In the genomic region with DNA sequence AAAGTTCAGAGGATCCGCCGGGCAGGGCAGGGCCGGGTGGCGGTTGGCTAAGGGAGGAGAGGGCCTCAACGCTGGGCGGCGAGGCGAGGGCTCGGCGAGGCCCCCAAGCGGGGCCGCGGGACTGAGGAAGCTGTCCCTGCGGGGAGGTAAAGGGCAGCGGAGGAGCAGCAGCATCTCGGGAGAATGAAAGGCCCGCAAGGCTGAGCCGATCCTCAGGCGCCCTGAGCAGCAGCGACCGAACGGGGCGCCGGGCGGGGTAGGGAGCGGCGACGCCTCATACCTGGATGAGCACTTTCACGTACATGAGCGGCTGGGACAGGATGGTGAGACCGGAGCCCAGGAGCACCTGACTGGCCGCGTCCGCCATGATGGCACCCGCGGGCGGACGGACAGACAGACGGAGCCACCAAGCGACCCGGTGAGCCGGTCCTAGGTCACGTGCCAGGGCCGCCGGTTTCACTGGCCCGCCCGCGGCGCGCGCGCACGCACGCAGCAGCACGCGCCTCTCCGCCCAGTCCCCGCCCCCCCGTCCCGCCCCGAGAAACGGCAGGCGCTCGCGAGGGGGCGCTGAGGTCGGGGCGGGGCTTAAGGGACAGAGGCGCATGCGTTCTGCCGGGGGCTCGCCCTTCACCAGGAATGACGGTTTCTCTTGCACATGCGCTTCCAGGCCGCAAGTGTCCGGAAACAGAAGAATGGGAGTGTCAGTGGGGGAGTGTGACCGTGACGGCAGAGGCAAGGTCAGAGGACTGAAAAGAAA, we compare ENCODE assay signal across 8 cellular contexts. TPM values are rescaled to one million over a fixed set of nuclear protein-coding genes. Genes with fewer than 3 reads are reported as not detected.
DNase-seq lines count a peak whose midpoint lies in the region; ATAC-seq and TF ChIP-seq lines count a peak whose summit lies in the region.

A gene (minus strand): TSS at position 461 of the 757 bp plus-strand sequence. CDS start 94 bp downstream, at position 367.

- intact Hi-C loops in activated T-helper 2 cell treated with anti-CD3 and anti-CD28 coated beads, Interferon-gamma antibody, Interleukin-2, Interleukin-4, amounts not matched to agents 10 μg/mL and 5 μg/mL and 100 μg/mL, durations not matched to agents 14 hours and 24 hours and 36 hours (cut with micrococcal nuclease), result loop anchor here (1.0 to 2.0 kb wide), 5 partner anchors 63 to 207 kb away; a partner anchor contains a TSS

- H3K36me3 Mint-ChIP-seq in activated T-helper 2 cell treated with anti-CD3 and anti-CD28 coated beads, Interferon-gamma antibody, Interleukin-2, Interleukin-4, amounts not matched to agents 10 μg/mL and 5 μg/mL and 100 μg/mL, durations not matched to agents 14 hours and 24 hours and 36 hours (ENCODE audit: low read depth), result peaks cover 25% of the 10 kb centered on the region
- peaks cover 6% of the 10 kb centered on the region for H3K36me3 Mint-ChIP-seq in natural killer cell treated with Interleukin-12 subunit alpha and Interleukin-12 subunit beta and Interleukin-15 and Interleukin-18, amount 100 ng/mL, for 72 hours

- peak; percentile 97 for DNase-seq in EH (ENCODE audit: low read depth)
- DNase-seq in H4 (ENCODE audit: low spot score), result peak; percentile 96
- DNase-seq in LNCaP clone FGC (ENCODE audit: low read depth), result peak; percentile 89
- peak; percentile 97 for DNase-seq in RWPE1 (ENCODE audit: low spot score)
- DNase-seq in activated T-helper 2 cell treated with anti-CD3 and anti-CD28 coated beads, Interferon-gamma antibody, Interleukin-2, Interleukin-4, amounts not matched to agents 10 μg/mL and 5 μg/mL and 100 μg/mL, durations not matched to agents 14 hours and 24 hours and 36 hours (ENCODE audit: low spot score), result peak; percentile 95
- peak; percentile 97 for DNase-seq in fibroblast of peridontal ligament (ENCODE audit: extremely low read depth)
- DNase-seq in natural killer cell treated with Interleukin-12 subunit alpha and Interleukin-12 subunit beta and Interleukin-15 and Interleukin-18, amount 100 ng/mL, for 72 hours (ENCODE audit: low spot score), result peak; percentile 97
- peak; percentile 97 for DNase-seq in stimulated activated naive CD8-positive, alpha-beta T cell treated with anti-CD3 and anti-CD28 coated beads, Interleukin-15, Interleukin-2, amounts not matched to agents 100 U/mL and 50 U/mL, for 24 hours

- CTCF ChIA-PET in RWPE1 (lab: Yijun Ruan, JAX), result interaction anchor here (0.6 kb wide), 1 partner anchor 72 kb away, joined by 4 read pairs; no protein-coding TSS in a partner anchor

- peak; percentile 97 for ATAC-seq in natural killer cell treated with Interleukin-12 subunit alpha and Interleukin-12 subunit beta and Interleukin-15 and Interleukin-18, amount 100 ng/mL, for 72 hours
- ATAC-seq in stimulated activated naive CD8-positive, alpha-beta T cell treated with anti-CD3 and anti-CD28 coated beads, Interleukin-15, Interleukin-2, amounts not matched to agents 100 U/mL and 50 U/mL, for 24 hours, result peak; percentile 96

- H3K27ac ChIP-seq in RWPE1, result peak within 1 kb of the TSS; percentile 87

- H3K27me3 Mint-ChIP-seq in activated T-helper 2 cell treated with anti-CD3 and anti-CD28 coated beads, Interferon-gamma antibody, Interleukin-2, Interleukin-4, amounts not matched to agents 10 μg/mL and 5 μg/mL and 100 μg/mL, durations not matched to agents 14 hours and 24 hours and 36 hours (ENCODE audit: low read depth), result no peaks in the 10 kb centered on the region
- no peaks in the 10 kb centered on the region for H3K27me3 Mint-ChIP-seq in natural killer cell treated with Interleukin-12 subunit alpha and Interleukin-12 subunit beta and Interleukin-15 and Interleukin-18, amount 100 ng/mL, for 72 hours

- TF ChIP-seq CTCF in LNCaP clone FGC (IDR thresholded peaks at IDR 0.05; ENCODE audit: control insufficient read depth, extremely low read depth, insufficient read depth) (peak; percentile 48), RWPE1 (conservative IDR thresholded peaks at IDR 0.05; ENCODE audit: low read depth) (peak; percentile 44; the same call in 1 of the 2 replicates)

- peaks cover 27% of the 10 kb centered on the region for H3K4me1 Mint-ChIP-seq in activated T-helper 2 cell treated with anti-CD3 and anti-CD28 coated beads, Interferon-gamma antibody, Interleukin-2, Interleukin-4, amounts not matched to agents 10 μg/mL and 5 μg/mL and 100 μg/mL, durations not matched to agents 14 hours and 24 hours and 36 hours (ENCODE audit: low read depth)
- peaks cover 19 to 29% of the 10 kb centered on the region in 2 donors for H3K4me1 Mint-ChIP-seq in natural killer cell treated with Interleukin-12 subunit alpha and Interleukin-12 subunit beta and Interleukin-15 and Interleukin-18, amount 100 ng/mL, for 72 hours (ENCODE audit: low read depth in 2 of 2)

- peak within 1 kb of the TSS; percentile 99 for H3K4me3 Mint-ChIP-seq in activated T-helper 2 cell treated with anti-CD3 and anti-CD28 coated beads, Interferon-gamma antibody, Interleukin-2, Interleukin-4, amounts not matched to agents 10 μg/mL and 5 μg/mL and 100 μg/mL, durations not matched to agents 14 hours and 24 hours and 36 hours (ENCODE audit: low read depth)
- H3K4me3 Mint-ChIP-seq in natural killer cell treated with Interleukin-12 subunit alpha and Interleukin-12 subunit beta and Interleukin-15 and Interleukin-18, amount 100 ng/mL, for 72 hours, result peak within 1 kb of the TSS; percentile 90

- H3K4me3 ChIP-seq in LNCaP clone FGC (ENCODE audit: low read depth, low read length), result peak within 1 kb of the TSS; percentile 95

- peak within 1 kb of the TSS; percentile 95 for H3K27ac Mint-ChIP-seq in activated T-helper 2 cell treated with anti-CD3 and anti-CD28 coated beads, Interferon-gamma antibody, Interleukin-2, Interleukin-4, amounts not matched to agents 10 μg/mL and 5 μg/mL and 100 μg/mL, durations not matched to agents 14 hours and 24 hours and 36 hours
- H3K27ac Mint-ChIP-seq in natural killer cell treated with Interleukin-12 subunit alpha and Interleukin-12 subunit beta and Interleukin-15 and Interleukin-18, amount 100 ng/mL, for 72 hours, result peak within 1 kb of the TSS; percentile 81 to 98

- H3K9me3 Mint-ChIP-seq in activated T-helper 2 cell treated with anti-CD3 and anti-CD28 coated beads, Interferon-gamma antibody, Interleukin-2, Interleukin-4, amounts not matched to agents 10 μg/mL and 5 μg/mL and 100 μg/mL, durations not matched to agents 14 hours and 24 hours and 36 hours, result no peaks in the 10 kb centered on the region
- H3K9me3 Mint-ChIP-seq in natural killer cell treated with Interleukin-12 subunit alpha and Interleukin-12 subunit beta and Interleukin-15 and Interleukin-18, amount 100 ng/mL, for 72 hours, result no peaks in the 10 kb centered on the region

- POLR2A ChIA-PET in RWPE1 (lab: Yijun Ruan, JAX; ENCODE audit: low non-redundant PET), result no interaction called here

RNA-seq across cellular contexts. Expression of the gene that starts here (rescaled TPM):
- 116 and 177 TPM in 2 replicates for total RNA-seq in H4 (2014; rRNA removed; shearing (Covaris generic))
- 124 and 131 TPM in 2 replicates for total RNA-seq in activated T-helper 2 cell treated with anti-CD3 and anti-CD28 coated beads, Interferon-gamma antibody, Interleukin-2, Interleukin-4, amounts not matched to agents 10 μg/mL and 5 μg/mL and 100 μg/mL, durations not matched to agents 14 hours and 24 hours and 36 hours
- total RNA-seq in natural killer cell treated with Interleukin-12 subunit alpha and Interleukin-12 subunit beta and Interleukin-15 and Interleukin-18, amount 100 ng/mL, for 72 hours, result 100 to 1,000 TPM; 102 to 124 TPM

Comparison
In these comparisons a context has a peak if more than half of its experiments do, and no peak if none do; other contexts are left out.
1. Peak in every context shown above with its lines: DNase-seq, ATAC-seq, H3K4me3 ChIP-seq and H3K27ac ChIP-seq.